ENCODE assay signal across 1 cellular context in the genomic region with DNA sequence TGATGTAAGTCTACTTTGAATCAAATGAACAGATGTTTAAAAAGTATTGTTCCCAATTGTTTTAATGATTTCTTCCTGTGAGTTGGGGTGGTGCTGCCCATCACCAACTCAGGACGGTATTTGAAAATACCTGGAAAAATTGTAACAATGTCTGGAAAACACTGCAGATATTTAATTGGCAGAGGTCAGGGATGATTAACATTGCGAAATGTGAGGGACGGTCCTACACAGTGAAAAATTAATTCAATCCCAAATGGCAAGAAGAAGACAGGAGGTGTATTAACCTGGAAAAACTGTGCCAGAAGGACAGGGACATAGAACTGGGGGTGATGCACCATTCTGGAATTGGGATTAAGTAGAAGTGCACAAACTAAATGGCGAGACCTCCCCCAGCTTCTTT.
A peak's percentile ranks its signal among the peaks of the same experiment; 100 is the strongest.
TF ChIP-seq lines count a peak whose summit lies in the region.

No MANE protein-coding gene starts in this region.

TF ChIP-seq in HepG2, 621 proteins besides CTCF, POLR2A, EP300 and RAD21:
- TF ChIP-seq CEBPB (IDR thresholded peaks at IDR 0.05; ENCODE audit: borderline replicate concordance, low read depth, low read length) = peak; percentile 44; the same call in 1 of the 2 replicates
- no peak for TF ChIP-seq ZNF367 (CRISPR knock-in tag; IDR thresholded peaks at IDR 0.05; ENCODE audit: borderline replicate concordance)
